ENCODE assay signal across 22 cellular contexts in the genomic region with DNA sequence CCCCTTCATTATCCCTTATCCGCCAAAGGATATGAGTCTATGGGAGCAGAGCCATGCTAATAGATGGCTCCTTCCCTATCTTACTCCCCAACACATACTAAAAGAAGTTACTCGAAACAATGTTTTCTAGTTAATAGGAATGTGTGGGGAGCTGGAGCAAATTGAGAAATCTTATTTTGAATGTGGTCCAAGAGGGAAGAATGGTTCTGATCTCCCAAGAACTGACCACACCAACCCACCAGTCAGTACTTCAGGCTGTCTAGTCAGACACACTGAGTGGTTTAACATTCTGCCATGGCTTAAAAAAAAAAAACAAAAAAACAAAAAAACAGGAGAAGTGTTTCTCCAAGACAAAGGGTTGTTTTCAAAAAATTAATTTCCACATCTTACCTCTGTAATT. TPM values are rescaled to one million over a fixed set of nuclear protein-coding genes. Genes with fewer than 3 reads are reported as not detected.
DNase-seq lines count a peak whose midpoint lies in the region; ATAC-seq, FAIRE-seq and TF ChIP-seq lines count a peak whose summit lies in the region.
"Had no signal": no experiment of that assay in that cellular context is flagged by ENCODE, and none has a peak within 500 bp of the region (broad histone marks: within the 10 kb centered on the region; RNA-seq: fewer than 3 reads in every experiment).

No MANE protein-coding gene starts in this region.

- H2AFZ ChIP-seq in IMR-90 (replicated peaks; ENCODE audit: low read length, poor library complexity) (no peak overlapping the region), PC-9 (no peak overlapping the region)

- H2BK5ac ChIP-seq in IMR-90 (ENCODE audit: low read depth, low read length, poor library complexity, severe bottlenecking), result peak overlapping the region; percentile 95

- no peak overlapping the region for H2AK9ac ChIP-seq in IMR-90 (replicated peaks; ENCODE audit: low read depth, low read length, poor library complexity)

- H3K36me3 ChIP-seq in IMR-90 (ENCODE audit: control insufficient read depth, insufficient read depth, low read length) (no peaks in the 10 kb centered on the region), esophagus squamous epithelium (no peaks in the 10 kb centered on the region), PC-9 (ENCODE audit: low read depth) (no peaks in the 10 kb centered on the region)
- H3K36me3 ChIP-seq: neutrophil, Peyer's patch, upper lobe of right lung had no signal

- no peak overlapping the region for H3K9ac ChIP-seq in IMR-90 (ENCODE audit: low read depth, low read length)

- peak overlapping the region; percentile 99 for H2BK120ac ChIP-seq in IMR-90 (ENCODE audit: low read depth, low read length)

- no CpG with 5 or more reads among the region's 2 CpGs for WGBS in IMR-90 (ENCODE audit: extremely low coverage in 2 of 2, insufficient read length in 1 of 2), 2 experiments
- 81 to 92% methylated on average over 2 of the region's 2 CpGs for WGBS in esophagus squamous epithelium, 2 donors

- no peak overlapping the region for H3K56ac ChIP-seq in IMR-90 (ENCODE audit: extremely low read depth, insufficient read depth, low read length)

- no peak for TF ChIP-seq RAD21 in IMR-90 (IDR thresholded peaks at IDR 0.05; ENCODE audit: low read length)

- CTCF ChIA-PET in IMR-90 (lab: Yijun Ruan, JAX) (interaction anchor here (0.7 kb wide), 1 partner anchor 14 kb away, joined by 3 read pairs; no protein-coding TSS in a partner anchor), PC-9 (lab: Charles Lee) (no interaction called here)

- peak overlapping the region; percentile 12; the same call in 1 of the 2 replicates for H3K27ac ChIP-seq in IMR-90 (ENCODE audit: insufficient read depth, low read length)
- peak overlapping the region in 3 of 4 donors; percentile 29 to 55 (median 38) for H3K27ac ChIP-seq in esophagus squamous epithelium
- H3K27ac ChIP-seq in PC-9, result no peak overlapping the region
- H3K27ac ChIP-seq: neutrophil, upper lobe of right lung had no signal

- H3K27me3 ChIP-seq in IMR-90 (ENCODE audit: control insufficient read depth, insufficient read depth, low read length) (no peaks in the 10 kb centered on the region), esophagus squamous epithelium (no peaks in the 10 kb centered on the region), PC-9 (ENCODE audit: insufficient read depth, low read depth) (no peaks in the 10 kb centered on the region)
- H3K27me3 ChIP-seq: neutrophil, Peyer's patch, upper lobe of right lung had no signal

- no peak overlapping the region for H3K4me3 ChIP-seq in AG09309 (ENCODE audit: control insufficient read depth, low read depth, low read length)
- no peak overlapping the region for H3K4me3 ChIP-seq in IMR-90 (ENCODE audit: insufficient read depth, low read depth, low read length)
- no peak overlapping the region for H3K4me3 ChIP-seq in esophagus squamous epithelium
- H3K4me3 ChIP-seq in PC-9, result no peak overlapping the region
- H3K4me3 ChIP-seq: GM12878, Peyer's patch, upper lobe of right lung had no signal

- H3K23ac ChIP-seq in IMR-90 (ENCODE audit: low read depth, low read length), result no peak overlapping the region

- peaks cover 14% of the 10 kb centered on the region for H3K4me1 ChIP-seq in IMR-90 (ENCODE audit: control insufficient read depth, insufficient read depth, low read length)
- peaks cover 0 to 18% (median 5%) of the 10 kb centered on the region in 3 donors for H3K4me1 ChIP-seq in esophagus squamous epithelium
- peaks cover 29% of the 10 kb centered on the region for H3K4me1 ChIP-seq in PC-9 (replicated peaks; ENCODE audit: insufficient read depth)

- peak overlapping the region; percentile 99 for H2AK5ac ChIP-seq in IMR-90 (ENCODE audit: low read depth, low read length)

- no peak for TF ChIP-seq CTCF in AG09309 (IDR thresholded peaks at IDR 0.05; ENCODE audit: control insufficient read depth, insufficient read depth, low read depth, low read length, missing control alignments)
- no peak for TF ChIP-seq CTCF in IMR-90 (conservative IDR thresholded peaks at IDR 0.05; ENCODE audit: low read depth, low read length)
- no peak for TF ChIP-seq CTCF in esophagus squamous epithelium (IDR thresholded peaks at IDR 0.05)
- no peak for TF ChIP-seq CTCF in omental fat pad (IDR thresholded peaks at IDR 0.05)
- no peak for TF ChIP-seq CTCF in PC-9 (conservative IDR thresholded peaks at IDR 0.05)

- peak overlapping the region; percentile 99 for H2BK20ac ChIP-seq in IMR-90 (ENCODE audit: low read depth, low read length)

- no peak for TF ChIP-seq POLR2A in IMR-90 (IDR thresholded peaks at IDR 0.05; ENCODE audit: low read depth, low read length)
- no peak for TF ChIP-seq POLR2A in esophagus squamous epithelium (IDR thresholded peaks at IDR 0.05)

- POLR2A ChIA-PET in IMR-90 (lab: Charles Lee; ENCODE audit: unreplicated experiment), result no interaction called here
- POLR2A ChIA-PET in PC-9 (lab: Charles Lee; ENCODE audit: unreplicated experiment), result no interaction called here

- dilution Hi-C loops in IMR-90 (cut with HindIII; ENCODE audit: low sequenced_read_pairs, unreplicated experiment), result no loop called here

- peak overlapping the region; percentile 89 for H4K91ac ChIP-seq in IMR-90 (ENCODE audit: insufficient read depth, low read depth, low read length)

- peak overlapping the region; percentile 10 to 89 for H4K8ac ChIP-seq in IMR-90 (ENCODE audit: low read depth in 2 of 2, low read length in 2 of 2)

- H3K9me2 ChIP-seq in PC-9 (ENCODE audit: insufficient read depth), result no peaks in the 10 kb centered on the region

- FAIRE-seq in GM19239 (lab: Jason Lieb, UNC), result no peak
- FAIRE-seq: GM12878 had no signal

- no peaks in the 10 kb centered on the region for H3K79me2 ChIP-seq in PC-9 (ENCODE audit: low read depth)

- 0 out of 2 replicates have a peak, but pooled peaks cover 3% of the 10 kb centered on the region for H3K9me3 ChIP-seq in IMR-90 (ENCODE audit: control insufficient read depth, insufficient read depth, low read length)
- no peaks in the 10 kb centered on the region for H3K9me3 ChIP-seq in esophagus squamous epithelium
- no peaks in the 10 kb centered on the region for H3K9me3 ChIP-seq in PC-9 (ENCODE audit: insufficient read depth, low read depth)
- H3K9me3 ChIP-seq: neutrophil, Peyer's patch, upper lobe of right lung had no signal

- no peaks in the 10 kb centered on the region for H4K20me1 ChIP-seq in IMR-90 (ENCODE audit: insufficient read depth, low read length)
- no peaks in the 10 kb centered on the region for H4K20me1 ChIP-seq in PC-9 (ENCODE audit: insufficient read depth)

- peak overlapping the region; percentile 96 for H3K14ac ChIP-seq in IMR-90 (replicated peaks; ENCODE audit: low read depth, low read length)

- H3K4ac ChIP-seq in IMR-90 (ENCODE audit: low read depth, low read length), result peak overlapping the region; percentile 99

- peak overlapping the region; percentile 77 for H3K18ac ChIP-seq in IMR-90 (ENCODE audit: low read depth, low read length)

- in situ Hi-C loops in IMR-90 (cut with MboI; ENCODE audit: low sequenced_read_pairs), result no loop called here

- H3F3A ChIP-seq in PC-9 (ENCODE audit: insufficient read depth, low read depth), result peaks cover 22% of the 10 kb centered on the region

- ATAC-seq in IMR-90 (ENCODE audit: low read depth) (no peak), omental fat pad (ENCODE audit: low FRiP score) (peak; percentile 82), HG03439 (IDR thresholded peaks at IDR 0.05; ENCODE audit: unreplicated experiment) (no peak)
- ATAC-seq: GM12878 had no signal

- no peaks in the 10 kb centered on the region for H3K79me1 ChIP-seq in IMR-90 (ENCODE audit: low read depth in 1 of 2, low read length in 2 of 2)

- H3K4me2 ChIP-seq in IMR-90 (ENCODE audit: low read depth, low read length) (no peak overlapping the region), PC-9 (no peak overlapping the region)

- intact Hi-C loops in IMR-90 (cut with micrococcal nuclease) (no loop called here), esophagus squamous epithelium (cut with DNase I) (no loop called here), PC-9 (cut with micrococcal nuclease; ENCODE audit: unreplicated experiment) (loop anchor here (5.0 to 10.0 kb wide), 3 partner anchors 58 to 268 kb away; partner anchors contain the start of gene PRKACB)

- H2BK15ac ChIP-seq in IMR-90 (ENCODE audit: low read depth, low read length), result peak overlapping the region; percentile 97

- DNase-seq in AG09309 (ENCODE audit: low read depth), result peak; percentile 78
- DNase-seq in IMR-90, result peak; percentile 64
- no peak for DNase-seq in esophagus squamous epithelium (lab: John Stamatoyannopoulos, UW)
- DNase-seq in omental fat pad (ENCODE audit: low spot score), result no peak
- DNase-seq in NCI-H526 treated with DMSO at 0.1 percent for 48 hours (lab: John Stamatoyannopoulos, UW), result no peak
- no peak for DNase-seq in PC-9
- DNase-seq in GM19239 (ENCODE audit: insufficient read length, low spot score), result no peak
- DNase-seq: activated CD4-positive, alpha-beta T cell treated with anti-CD3 and anti-CD28 coated beads for 1 hour; activated naive CD8-positive, alpha-beta T cell treated with anti-CD3 and anti-CD28 coated beads for 36 hours; Calu3; Karpas-422; midbrain; NCI-H1417 treated with DMSO at 0.1 percent for 48 hours; Peyer's patch; stimulated activated naive CD4-positive, alpha-beta T cell; upper lobe of right lung had no signal

- BruUV-seq in IMR-90 (replicated peaks; lab: Mats Ljungman, UMichigan) (no TSS peak), PC-9 (replicated peaks; lab: Mats Ljungman, UMichigan) (no TSS peak)

- peaks cover 8% of the 10 kb centered on the region; the same call in 1 of the 2 replicates for H3K9me1 ChIP-seq in IMR-90 (ENCODE audit: insufficient read depth, low read length)

- peak overlapping the region; percentile 63; the same call in 1 of the 2 replicates for H4K5ac ChIP-seq in IMR-90 (ENCODE audit: low read depth, low read length)

TF ChIP-seq in IMR-90, 13 proteins besides CTCF, POLR2A, EP300 and RAD21 (continues in another document):
- TF ChIP-seq RCOR1 (IDR thresholded peaks at IDR 0.05; ENCODE audit: insufficient replicate concordance, low read length), result no peak
- TF ChIP-seq NFE2L2 (IDR thresholded peaks at IDR 0.05; ENCODE audit: low read depth, low read length), result no peak
- no peak for TF ChIP-seq MXI1 (IDR thresholded peaks at IDR 0.05; ENCODE audit: borderline replicate concordance, low read depth, low read length)
- TF ChIP-seq CHD1 (IDR thresholded peaks at IDR 0.05; ENCODE audit: low read depth, low read length), result no peak
- no peak for TF ChIP-seq CEBPB (IDR thresholded peaks at IDR 0.05; ENCODE audit: low read depth, low read length)
- no peak for TF ChIP-seq MAFK (IDR thresholded peaks at IDR 0.05; ENCODE audit: low read depth, low read length)
- TF ChIP-seq BHLHE40 (IDR thresholded peaks at IDR 0.05; ENCODE audit: low read depth, low read length), result no peak
- TF ChIP-seq MAZ (IDR thresholded peaks at IDR 0.05; ENCODE audit: borderline replicate concordance, low read depth, low read length), result no peak
- no peak for TF ChIP-seq RFX5 (IDR thresholded peaks at IDR 0.05; ENCODE audit: low read depth, low read length)

RNA-seq across cellular contexts. Expression of gene DNASE2B, which starts 31.5 kb away (rescaled TPM):
- total RNA-seq in IMR-90 (2012; rRNA removed) (not detected in 2 replicates), esophagus squamous epithelium (not detected), omental fat pad (1 to 10 TPM in 2 of 4 donors, not detected in 2; 1.3 to 9.7 TPM), PC-9 (2021) (not detected in 2 replicates)
- polyA plus RNA-seq in IMR-90 (2012; rRNA removed), result not detected in 2 replicates
- not detected in 2 replicates for polyA plus RNA-seq in IMR-90 (2012; cell fraction: cytosol; rRNA removed)
- polyA plus RNA-seq in IMR-90 (2012; cell fraction: nucleus; rRNA removed; ENCODE audit: low replicate concordance), result not detected in 2 replicates
- total RNA-seq: activated naive CD8-positive, alpha-beta T cell treated with anti-CD3 and anti-CD28 coated beads for 36 hours; Calu3; cardiac septum; GM12878; HT-29; Peyer's patch had no signal
- polyA plus RNA-seq: AG04450, GM12878 had no signal

Comparison
In these comparisons a context has a peak if more than half of its experiments do, and no peak if none do; other contexts are left out.
1. DNase-seq: peak in AG09309 (single experiment) and IMR-90 (single experiment); none in esophagus squamous epithelium (single experiment), omental fat pad (single experiment), NCI-H526 treated with DMSO at 0.1 percent for 48 hours (single experiment), PC-9 (0 of 2) and GM19239 (single experiment).